Comparison of ENCODE assay signal across 1 cellular context in genomic region chr15:65182538-65182937, GRCh38.
A peak's percentile ranks its signal among the peaks of the same experiment; 100 is the strongest.
TF ChIP-seq lines count a peak whose summit lies in the region.

No MANE protein-coding gene starts in this region.

TF ChIP-seq in GM12878, 131 proteins besides CTCF, POLR2A, EP300 and RAD21:
- TF ChIP-seq NBN (IDR thresholded peaks at IDR 0.05): no peak
- peak; percentile 14; the same call in 1 of the 2 replicates for TF ChIP-seq RUNX3 (IDR thresholded peaks at IDR 0.05; ENCODE audit: low read length)
- 0 out of 2 replicates have a peak, but pooled peaks have one; percentile 14 for TF ChIP-seq JUNB (IDR thresholded peaks at IDR 0.05)
- TF ChIP-seq SPI1 (IDR thresholded peaks at IDR 0.05; ENCODE audit: borderline replicate concordance, insufficient read depth, low read depth, low read length): peak; percentile 65
